31 cellular contexts compared by ENCODE assay signal in the genomic region with DNA sequence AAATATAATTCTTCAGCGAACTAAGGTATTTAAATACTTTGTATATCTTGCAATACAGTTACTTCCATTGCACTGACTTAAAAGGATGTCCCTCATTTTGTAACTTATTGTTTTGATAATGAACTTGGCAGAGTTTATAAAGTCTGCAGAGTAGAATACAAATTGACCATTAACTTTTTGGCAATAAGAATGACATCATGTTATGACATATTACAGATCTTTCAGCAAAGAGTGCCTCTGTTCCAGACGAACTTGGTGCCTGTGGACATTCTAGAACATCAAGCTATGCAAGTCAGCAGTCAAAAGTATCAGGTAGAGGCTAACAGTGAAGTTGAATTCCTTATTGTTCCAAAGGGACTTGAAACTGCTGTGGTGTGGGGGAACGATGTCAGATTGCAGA.
"Had no signal": no experiment of that assay in that cellular context is flagged by ENCODE, and none has a peak within 500 bp of the region (broad histone marks: within the 10 kb centered on the region; RNA-seq: fewer than 3 reads in every experiment).

No MANE protein-coding gene starts in this region.

- FAIRE-seq: endometrium, endothelial cell of umbilical vein, frontal cortex had no signal

- H3K9me3 ChIP-seq: adrenal gland, body of pancreas, colonic mucosa, esophagus squamous epithelium had no signal

- H3K27ac ChIP-seq: adrenal gland, body of pancreas, cardiac muscle cell, colonic mucosa, epithelial cell of prostate, esophagus squamous epithelium, WERI-Rb-1 had no signal

- H3K36me3 ChIP-seq: adrenal gland had no signal

- ATAC-seq: activated CD4-positive, CD25-positive, alpha-beta regulatory T cell treated with anti-CD3 and anti-CD28 coated beads, Interleukin-2, amount 50 U/mL, for 24 hours; activated CD8-positive, alpha-beta T cell treated with anti-CD3 and anti-CD28 coated beads for 36 hours; activated T-cell treated with anti-CD3 and anti-CD28 coated beads, Interleukin-2, amount 50 U/mL, for 4 hours; activated T-helper 17 cell treated with anti-CD3 and anti-CD28 coated beads, Interleukin-2, amount 50 U/mL, for 72 hours; body of pancreas had no signal

- DNase-seq: activated B cell treated with CpG ODN at 0.5 μM for 24 hours; activated CD4-positive, alpha-beta T cell treated with anti-CD3 and anti-CD28 coated beads for 48 hours; activated CD4-positive, alpha-beta T cell treated with anti-CD3 and anti-CD28 coated beads, Interleukin-2, amount 50 U/mL, for 1 hour; activated CD4-positive, alpha-beta T cell treated with anti-CD3 and anti-CD28 coated beads, Interleukin-2, amount 50 U/mL, for 48 hours; activated CD8-positive, alpha-beta memory T cell treated with anti-CD3 and anti-CD28 coated beads for 24 hours; activated CD8-positive, alpha-beta T cell treated with anti-CD3 and anti-CD28 coated beads for 36 hours; activated effector memory CD4-positive, alpha-beta T cell treated with Interleukin-2 at 50 U/mL for 16 hours; activated gamma-delta T cell treated with Interleukin-2 at 50 U/mL for 16 hours; activated naive CD4-positive, alpha-beta T cell treated with anti-CD3 and anti-CD28 coated beads, Interleukin-2, amount 50 U/mL, for 16 hours; activated naive CD4-positive, alpha-beta T cell treated with Interleukin-2 at 50 U/mL for 16 hours; activated T-cell treated with anti-CD3 and anti-CD28 coated beads, Interleukin-2, amount 50 U/mL, for 4 hours; adrenal gland; amygdala; aorta; body of pancreas; central memory CD4-positive, alpha-beta T cell; cerebellar nuclear complex; colonic mucosa; effector CD8-positive, alpha-beta T cell; esophagus squamous epithelium; foreskin fibroblast; head of caudate nucleus; T-helper 2 cell; WERI-Rb-1 had no signal

- H3K27me3 ChIP-seq: adrenal gland, body of pancreas, cardiac muscle cell, colonic mucosa, esophagus squamous epithelium had no signal

- H3K4me3 ChIP-seq: adrenal gland, body of pancreas, cardiac muscle cell, colonic mucosa, esophagus squamous epithelium had no signal

- H3K4me1 ChIP-seq: adrenal gland, body of pancreas, colonic mucosa had no signal
